In genomic region chr3:156604064-156604641, GRCh38 we compare ENCODE assay signal across 1 cellular context.
TF ChIP-seq lines count a peak whose summit lies in the region.

No MANE protein-coding gene starts in this region.

TF ChIP-seq in K562, 482 proteins besides CTCF, POLR2A, EP300 and RAD21 (continued from another document and continues in another):
- TF ChIP-seq PTRF (tag; IDR thresholded peaks at IDR 0.05): peak; percentile 46; the same call in 1 of the 2 replicates
- TF ChIP-seq ZFX (CRISPR knock-in tag; IDR thresholded peaks at IDR 0.05): 0 out of 2 replicates have a peak, but pooled peaks have one; percentile 4
- TF ChIP-seq ZNF212 (CRISPR knock-in tag; IDR thresholded peaks at IDR 0.05): no peak
- TF ChIP-seq E2F5 (CRISPR knock-in tag; IDR thresholded peaks at IDR 0.05): no peak
- peak; percentile 47; the same call in 1 of the 2 replicates for TF ChIP-seq SPI1 (IDR thresholded peaks at IDR 0.05; ENCODE audit: borderline replicate concordance, low read depth, low read length)
- no peak for TF ChIP-seq HDAC2 (IDR thresholded peaks at IDR 0.05)
- no peak for TF ChIP-seq SRF (CRISPR knock-in tag; IDR thresholded peaks at IDR 0.05)
- no peak for TF ChIP-seq FUS (optimal IDR thresholded peaks at IDR 0.05; ENCODE audit: low read depth, low read length)
- no peak for TF ChIP-seq HES1 (IDR thresholded peaks at IDR 0.05; ENCODE audit: low read depth)
- no peak for TF ChIP-seq CHCHD3 (CRISPR knock-in tag; IDR thresholded peaks at IDR 0.05)
- TF ChIP-seq GTF2A2 (tag; IDR thresholded peaks at IDR 0.05): no peak
- no peak for TF ChIP-seq ZNF778 (CRISPR knock-in tag; IDR thresholded peaks at IDR 0.05)
- no peak for TF ChIP-seq SAFB2 (IDR thresholded peaks at IDR 0.05; ENCODE audit: borderline replicate concordance, low read depth, low read length, severe bottlenecking)
- no peak for TF ChIP-seq ZNF398 (CRISPR knock-in tag; IDR thresholded peaks at IDR 0.05)
- TF ChIP-seq ZNF444 (CRISPR knock-in tag; IDR thresholded peaks at IDR 0.05): peak; percentile 45; the same call in 1 of the 2 replicates
- TF ChIP-seq ZNF695 (CRISPR knock-in tag; IDR thresholded peaks at IDR 0.05): no peak
- no peak for TF ChIP-seq NR1H2 (CRISPR knock-in tag; IDR thresholded peaks at IDR 0.05)
- TF ChIP-seq ZNF280A (IDR thresholded peaks at IDR 0.05; ENCODE audit: low read depth, partially characterized antibody): no peak
- no peak for TF ChIP-seq CEBPB (tag; IDR thresholded peaks at IDR 0.05)
- no peak for TF ChIP-seq SFPQ (IDR thresholded peaks at IDR 0.05; ENCODE audit: low read depth, low read length)
- TF ChIP-seq BMI1 (IDR thresholded peaks at IDR 0.05; ENCODE audit: low read length): no peak
- TF ChIP-seq HMGN3 (IDR thresholded peaks at IDR 0.05; ENCODE audit: borderline replicate concordance, extremely low read depth, insufficient read length, low read depth, low read length): no peak
- no peak for TF ChIP-seq SNAPC5 (CRISPR knock-in tag; IDR thresholded peaks at IDR 0.05)
- TF ChIP-seq ZNF133 (CRISPR knock-in tag; IDR thresholded peaks at IDR 0.05): no peak
- TF ChIP-seq SMARCC2 (IDR thresholded peaks at IDR 0.05; ENCODE audit: low read depth): no peak
- TF ChIP-seq ZNF609 (CRISPR knock-in tag; IDR thresholded peaks at IDR 0.05; ENCODE audit: borderline replicate concordance): no peak
- TF ChIP-seq HSF4 (CRISPR knock-in tag; IDR thresholded peaks at IDR 0.05; ENCODE audit: borderline replicate concordance): no peak
- no peak for TF ChIP-seq TRIM24 (IDR thresholded peaks at IDR 0.05)
- no peak for TF ChIP-seq TFAP4 (CRISPR knock-in tag; IDR thresholded peaks at IDR 0.05; ENCODE audit: borderline replicate concordance)
- peak; percentile 55 for TF ChIP-seq POLR2AphosphoS5 (IDR thresholded peaks at IDR 0.05; ENCODE audit: control insufficient read depth, insufficient read depth, low read depth, low read length)
- no peak for TF ChIP-seq POLR2B (IDR thresholded peaks at IDR 0.05; ENCODE audit: low read depth, partially characterized antibody)
- 0 out of 2 replicates have a peak, but pooled peaks have one; percentile 77 for TF ChIP-seq HBP1 (CRISPR knock-in tag; IDR thresholded peaks at IDR 0.05)
- TF ChIP-seq SIX5 (IDR thresholded peaks at IDR 0.05; ENCODE audit: borderline replicate concordance in 1 of 2, insufficient read depth in 1 of 2, low read depth in 1 of 2, low read length in 2 of 2): no peak
- TF ChIP-seq ZNF316 (IDR thresholded peaks at IDR 0.05): peak; percentile 42
- TF ChIP-seq HMBOX1 (IDR thresholded peaks at IDR 0.05): no peak
- TF ChIP-seq DDX20 (tag; IDR thresholded peaks at IDR 0.05; ENCODE audit: low read depth): no peak
- peak; percentile 22; the same call in 1 of the 2 replicates for TF ChIP-seq ZBTB26 (CRISPR knock-in tag; IDR thresholded peaks at IDR 0.05)
- no peak for TF ChIP-seq ZBTB17 (CRISPR knock-in tag; IDR thresholded peaks at IDR 0.05)
